ENCODE assay signal across 1 cellular context in genomic region chr5:160802567-160802966, GRCh38.
TF ChIP-seq lines count a peak whose summit lies in the region.

No MANE protein-coding gene starts in this region.

TF ChIP-seq in HepG2, 621 proteins besides CTCF, POLR2A, EP300 and RAD21 (continued from another document):
- TF ChIP-seq SMC3 (IDR thresholded peaks at IDR 0.05; ENCODE audit: low read length) (peak; percentile 29; the same call in 1 of the 2 replicates), ZKSCAN5 (CRISPR knock-in tag; IDR thresholded peaks at IDR 0.05) (no peak), ZNF512 (CRISPR knock-in tag; IDR thresholded peaks at IDR 0.05) (no peak)
